12 cellular contexts compared by ENCODE assay signal in the genomic region with DNA sequence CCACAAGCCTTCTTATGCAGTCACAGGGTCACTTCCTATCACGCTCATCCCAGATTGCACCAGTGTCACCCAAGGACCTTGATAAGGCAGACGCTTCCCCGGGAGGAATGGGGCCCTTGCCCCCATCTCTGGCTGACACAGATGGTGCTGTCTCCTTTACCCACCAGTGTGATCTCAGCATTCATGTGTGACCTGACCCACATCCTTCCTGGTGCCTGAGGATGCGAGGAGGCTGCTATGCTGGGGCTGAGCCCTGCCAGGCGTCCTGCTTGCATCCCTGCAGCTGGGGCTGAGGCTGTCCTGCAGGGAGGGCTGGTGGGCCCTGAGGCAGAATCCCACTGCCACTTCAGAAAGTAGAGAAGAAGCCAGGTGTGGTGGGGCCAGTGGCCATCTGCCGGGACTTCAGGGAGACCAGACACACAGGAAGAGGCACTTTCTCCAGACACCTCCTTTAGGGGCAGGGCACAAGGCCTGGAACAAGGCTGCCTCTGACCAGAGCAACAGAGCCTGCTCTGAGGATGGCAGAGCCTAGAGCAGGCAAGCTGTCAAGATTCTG. TPM values are rescaled to one million over a fixed set of nuclear protein-coding genes. Genes with fewer than 3 reads are reported as not detected.
DNase-seq lines count a peak whose midpoint lies in the region; ATAC-seq, FAIRE-seq and TF ChIP-seq lines count a peak whose summit lies in the region.
"Had no signal": no experiment of that assay in that cellular context is flagged by ENCODE, and none has a peak within 500 bp of the region (broad histone marks: within the 10 kb centered on the region; RNA-seq: fewer than 3 reads in every experiment).

No MANE protein-coding gene starts in this region.

- H2AFZ ChIP-seq in HepG2 (ENCODE audit: low read length) (no peak overlapping the region), GM23248 (no peak overlapping the region)

- no peaks in the 10 kb centered on the region for H3F3A ChIP-seq in GM23248 (ENCODE audit: insufficient read depth)

- peaks cover 0 to 15% of the 10 kb centered on the region in 2 donors for H3K27me3 ChIP-seq in right lobe of liver
- H3K27me3 ChIP-seq in HepG2 (ENCODE audit: control insufficient read depth in 1 of 2, insufficient read depth in 2 of 2, low read length in 2 of 2) = peaks cover 11 to 58% of the 10 kb centered on the region in 2 experiments; a peak in 4 of 5 replicates
- H3K27me3 ChIP-seq in aorta (ENCODE audit: control insufficient read depth in 1 of 2, insufficient read depth in 2 of 2, low read length in 1 of 2) = no peaks in the 10 kb centered on the region
- H3K27me3 ChIP-seq in GM23248 (replicated peaks; ENCODE audit: insufficient read depth) = peaks cover 37% of the 10 kb centered on the region

- no peaks in the 10 kb centered on the region for H3K9me3 ChIP-seq in right lobe of liver
- H3K9me3 ChIP-seq in HepG2 (ENCODE audit: low read length) = no peaks in the 10 kb centered on the region
- no peaks in the 10 kb centered on the region for H3K9me3 ChIP-seq in kidney (ENCODE audit: control insufficient read depth in 1 of 2, low read length in 2 of 2)
- H3K9me3 ChIP-seq in aorta (ENCODE audit: control insufficient read depth, low read length) = no peaks in the 10 kb centered on the region
- no peaks in the 10 kb centered on the region for H3K9me3 ChIP-seq in GM23248 (ENCODE audit: low read depth)
- H3K9me3 ChIP-seq: HAP-1 had no signal

- no peak overlapping the region for H3K4me2 ChIP-seq in HepG2 (ENCODE audit: low read depth, low read length)
- H3K4me2 ChIP-seq in GM23248 (ENCODE audit: unreplicated experiment) = no peak overlapping the region

- H3K4me1 ChIP-seq in right lobe of liver (peaks cover 0 to 4% (median 0%) of the 10 kb centered on the region in 4 donors), HepG2 (ENCODE audit: insufficient read depth, low read length) (no peaks in the 10 kb centered on the region), kidney (ENCODE audit: control insufficient read depth in 1 of 2, insufficient read depth in 1 of 2, low read depth in 1 of 2, low read length in 2 of 2) (peaks cover 0 to 11% of the 10 kb centered on the region in 2 donors), aorta (ENCODE audit: control insufficient read depth in 1 of 2, insufficient read depth in 2 of 2, low read length in 2 of 2) (no peaks in the 10 kb centered on the region), GM23248 (ENCODE audit: insufficient read depth) (no peaks in the 10 kb centered on the region)
- H3K4me1 ChIP-seq: HAP-1 had no signal

- H3K36me3 ChIP-seq in right lobe of liver = no peaks in the 10 kb centered on the region
- H3K36me3 ChIP-seq in HepG2 (replicated peaks in 1 of 2; ENCODE audit: control insufficient read depth in 1 of 2, insufficient read depth in 2 of 2, low read length in 2 of 2) = no peaks in the 10 kb centered on the region
- H3K36me3 ChIP-seq in kidney (ENCODE audit: control insufficient read depth in 1 of 2, insufficient read depth in 2 of 2, low read length in 2 of 2) = no peaks in the 10 kb centered on the region
- H3K36me3 ChIP-seq in aorta (ENCODE audit: control insufficient read depth in 1 of 2, insufficient read depth in 2 of 2, low read length in 1 of 2) = no peaks in the 10 kb centered on the region
- no peaks in the 10 kb centered on the region for H3K36me3 ChIP-seq in GM23248 (ENCODE audit: low read depth)
- H3K36me3 ChIP-seq: HAP-1 had no signal

- no peak overlapping the region for H3K9ac ChIP-seq in HepG2 (ENCODE audit: insufficient read depth, low read depth, low read length)
- H3K9ac ChIP-seq in kidney (ENCODE audit: low read length in 2 of 2) = no peak overlapping the region
- no peak overlapping the region for H3K9ac ChIP-seq in GM23248

- H3K9me2 ChIP-seq in GM23248 (ENCODE audit: insufficient read depth) = no peaks in the 10 kb centered on the region

- TF ChIP-seq CTCF in right lobe of liver (IDR thresholded peaks at IDR 0.05) (no peak), HepG2 (CRISPR knock-in tag; IDR thresholded peaks at IDR 0.05) (no peak), kidney (IDR thresholded peaks at IDR 0.05; ENCODE audit: borderline replicate concordance, extremely low read depth, insufficient read depth) (no peak)

- DNase-seq in right lobe of liver (peak; percentile 10 to 28 (median 22)), HepG2 (ENCODE audit: low spot score) (no peak), kidney (peak; percentile 57), aorta (peak; percentile 37 to 58), GM19240 (ENCODE audit: insufficient read length, low spot score) (no peak), GM23248 (no peak), substantia nigra (lab: John Stamatoyannopoulos, UW) (no peak)
- DNase-seq in activated T-helper 1 cell treated with anti-CD3 and anti-CD28 coated beads, Interleukin-12 subunit alpha, Interleukin-12 subunit beta, Interleukin-2, Interleukin-4 antibody, amounts not matched to agents 30 ng/mL and 10 ng/mL and 1 ng/mL, durations not matched to agents 14 hours and 24 hours and 36 hours (ENCODE audit: low spot score) = peak; percentile 21
- DNase-seq: stimulated activated naive CD4-positive, alpha-beta T cell had no signal

- H3K4me3 Mint-ChIP-seq in activated T-helper 1 cell treated with anti-CD3 and anti-CD28 coated beads, Interleukin-12 subunit alpha, Interleukin-12 subunit beta, Interleukin-2, Interleukin-4 antibody, amounts not matched to agents 30 ng/mL and 10 ng/mL and 1 ng/mL, durations not matched to agents 14 hours and 24 hours and 36 hours = peak overlapping the region; percentile 15
- H3K4me3 Mint-ChIP-seq: dendritic cell treated with granulocyte-macrophage colony-stimulating factor and Interleukin-4, amounts not matched to agents 40 ng/mL and 50 ng/mL, for 4 days had no signal

- in situ Hi-C loops in HepG2 (cut with HindIII; ENCODE audit: extremely low pct_ligation_motif_present, low pct_unique_long_range_greater_than_20kb) = no loop called here
- in situ Hi-C loops in GM23248 (cut with MboI) = no loop called here

- H4K20me1 ChIP-seq in HepG2 (ENCODE audit: insufficient read depth, low read length) (no peaks in the 10 kb centered on the region), GM23248 (ENCODE audit: insufficient read depth) (no peaks in the 10 kb centered on the region)

- FAIRE-seq in HepG2 (lab: Jason Lieb, UNC) = no peak
- FAIRE-seq in kidney (lab: Jason Lieb, UNC) = no peak
- FAIRE-seq: K562 had no signal

- peaks cover 21% of the 10 kb centered on the region for H3K4me1 Mint-ChIP-seq in activated T-helper 1 cell treated with anti-CD3 and anti-CD28 coated beads, Interleukin-12 subunit alpha, Interleukin-12 subunit beta, Interleukin-2, Interleukin-4 antibody, amounts not matched to agents 30 ng/mL and 10 ng/mL and 1 ng/mL, durations not matched to agents 14 hours and 24 hours and 36 hours (ENCODE audit: low read depth)

- CTCF ChIA-PET in HepG2 (lab: Yijun Ruan, JAX; ENCODE audit: low intra/inter-chr PET ratio, low total read pairs) = no interaction called here

- H3K79me2 ChIP-seq in HepG2 (ENCODE audit: insufficient read depth, low read length) = no peaks in the 10 kb centered on the region
- H3K79me2 ChIP-seq in GM23248 (ENCODE audit: insufficient read depth) = no peaks in the 10 kb centered on the region

- POLR2A ChIA-PET in HepG2 (lab: Yijun Ruan, JAX) = no interaction called here

- H3K27ac ChIP-seq in right lobe of liver (no peak overlapping the region), HepG2 (ENCODE audit: extremely low read length, insufficient read depth, low read length) (no peak overlapping the region), kidney (ENCODE audit: low read depth in 2 of 2, low read length in 2 of 2) (no peak overlapping the region), aorta (ENCODE audit: low read depth in 1 of 2, low read length in 2 of 2) (no peak overlapping the region), GM23248 (no peak overlapping the region), substantia nigra (ENCODE audit: low read depth, low read length, poor library complexity, severe bottlenecking) (no peak overlapping the region)

- H3K27ac Mint-ChIP-seq in activated T-helper 1 cell treated with anti-CD3 and anti-CD28 coated beads, Interleukin-12 subunit alpha, Interleukin-12 subunit beta, Interleukin-2, Interleukin-4 antibody, amounts not matched to agents 30 ng/mL and 10 ng/mL and 1 ng/mL, durations not matched to agents 14 hours and 24 hours and 36 hours = no peak overlapping the region
- H3K27ac Mint-ChIP-seq: dendritic cell treated with granulocyte-macrophage colony-stimulating factor and Interleukin-4, amounts not matched to agents 40 ng/mL and 50 ng/mL, for 4 days had no signal

- ATAC-seq in right lobe of liver (peak in 2 of 4 donors; percentile 25 to 27), HepG2 (no peak), aorta (ENCODE audit: low FRiP score) (no peak)
- ATAC-seq: K562 had no signal

- intact Hi-C loops in right lobe of liver (cut with DNase I) (no loop called here), HepG2 (cut with micrococcal nuclease; ENCODE audit: unreplicated experiment) (no loop called here), kidney (cut with DNase I) (no loop called here), aorta (cut with DNase I) (no loop called here)
- intact Hi-C loops in activated T-helper 1 cell treated with anti-CD3 and anti-CD28 coated beads, Interleukin-12 subunit alpha, Interleukin-12 subunit beta, Interleukin-2, Interleukin-4 antibody, amounts not matched to agents 30 ng/mL and 10 ng/mL and 1 ng/mL, durations not matched to agents 14 hours and 24 hours and 36 hours (cut with micrococcal nuclease) = no loop called here

- peaks cover 36% of the 10 kb centered on the region for H3K27me3 Mint-ChIP-seq in activated T-helper 1 cell treated with anti-CD3 and anti-CD28 coated beads, Interleukin-12 subunit alpha, Interleukin-12 subunit beta, Interleukin-2, Interleukin-4 antibody, amounts not matched to agents 30 ng/mL and 10 ng/mL and 1 ng/mL, durations not matched to agents 14 hours and 24 hours and 36 hours (ENCODE audit: insufficient read depth)

- TF ChIP-seq EP300 in HepG2 (IDR thresholded peaks at IDR 0.05; ENCODE audit: low read depth in 2 of 2, low read length in 2 of 2) = no peak
- TF ChIP-seq EP300 in HepG2 (CRISPR knock-in tag; IDR thresholded peaks at IDR 0.05; ENCODE audit: borderline replicate concordance) = no peak

- no TSS peak for BruUV-seq in HepG2 (replicated peaks; lab: Mats Ljungman, UMichigan)

- H3K4me3 ChIP-seq in right lobe of liver (no peak overlapping the region), HepG2 (replicated peaks in 1 of 3; ENCODE audit: insufficient read depth in 1 of 3, low read depth in 2 of 3, low read length in 3 of 3) (no peak overlapping the region), kidney (ENCODE audit: low read length in 2 of 2) (no peak overlapping the region), aorta (ENCODE audit: low read length in 2 of 2) (no peak overlapping the region), GM23248 (no peak overlapping the region)
- H3K4me3 ChIP-seq: HAP-1, K562 had no signal

- WGBS in right lobe of liver (ENCODE audit: insufficient coverage, low coverage, low lambda C conversion rate, missing lambda C conversion rate) = 60% methylated on average over 1 of the region's 6 CpGs
- WGBS in HepG2 (ENCODE audit: low lambda C conversion rate) = 40% methylated on average over 4 of the region's 6 CpGs
- WGBS in aorta, 2 donors = 85 to 86% methylated on average over 6 of the region's 6 CpGs
- WGBS in GM23248 (ENCODE audit: low coverage in 1 of 2, low lambda C conversion rate in 2 of 2, missing lambda C conversion rate in 2 of 2), 2 experiments = 76 to 78% methylated on average over 6 of the region's 6 CpGs

- H3K9me3 Mint-ChIP-seq in activated T-helper 1 cell treated with anti-CD3 and anti-CD28 coated beads, Interleukin-12 subunit alpha, Interleukin-12 subunit beta, Interleukin-2, Interleukin-4 antibody, amounts not matched to agents 30 ng/mL and 10 ng/mL and 1 ng/mL, durations not matched to agents 14 hours and 24 hours and 36 hours = no peaks in the 10 kb centered on the region
- H3K9me3 Mint-ChIP-seq: dendritic cell treated with granulocyte-macrophage colony-stimulating factor and Interleukin-4, amounts not matched to agents 40 ng/mL and 50 ng/mL, for 4 days had no signal

- TF ChIP-seq POLR2A in right lobe of liver (IDR thresholded peaks at IDR 0.05) = no peak
- no peak for TF ChIP-seq POLR2A in HepG2 (IDR thresholded peaks at IDR 0.05; ENCODE audit: insufficient read depth in 1 of 2, low read depth in 2 of 2, low read length in 2 of 2)

- TF ChIP-seq RAD21 in HepG2 (CRISPR knock-in tag; IDR thresholded peaks at IDR 0.05) = no peak

- H3K36me3 Mint-ChIP-seq in activated T-helper 1 cell treated with anti-CD3 and anti-CD28 coated beads, Interleukin-12 subunit alpha, Interleukin-12 subunit beta, Interleukin-2, Interleukin-4 antibody, amounts not matched to agents 30 ng/mL and 10 ng/mL and 1 ng/mL, durations not matched to agents 14 hours and 24 hours and 36 hours (ENCODE audit: low read depth) = no peaks in the 10 kb centered on the region

RNA-seq across cellular contexts. Expression of a gene that starts 35.3 kb away (rescaled TPM):
- total RNA-seq in right lobe of liver (under 1 TPM; 0.05 to 0.30 (median 0.12) TPM), HepG2 (2016; rRNA removed; fragmentation: Illumina TruSeq; extraction: Trizol) (0.20 and 0.39 TPM in 2 replicates), kidney (3.6 TPM), aorta (1 to 10 TPM; 1.9 to 3.1 TPM)
- 0.61 TPM in 1 of 2 replicates, not detected in the other for total RNA-seq in HepG2 (2016; cell fraction: cytosol; rRNA removed; fragmentation: Illumina TruSeq; extraction: Trizol; ENCODE audit: low read depth)
- total RNA-seq in HepG2 (2016; cell fraction: insoluble cytoplasmic fraction; rRNA removed; fragmentation: Illumina TruSeq; extraction: Trizol) = 0.11 and 0.51 TPM in 2 replicates
- total RNA-seq in HepG2 (2016; cell fraction: membrane; rRNA removed; fragmentation: Illumina TruSeq; extraction: Trizol) = 0.28 and 0.45 TPM in 2 replicates
- 0.31 TPM in 1 of 2 replicates, not detected in the other for total RNA-seq in HepG2 (2016; cell fraction: nucleus; rRNA removed; fragmentation: Illumina TruSeq; extraction: Trizol)
- polyA plus RNA-seq in HepG2 (2011; rRNA removed) (0.14 and 0.41 TPM in 2 replicates), kidney (ENCODE audit: insufficient read depth, low read depth, low replicate concordance) (2.8 TPM), aorta (1 to 10 TPM in 1 of 2 donors, not detected in 1; 3.9 TPM), GM23248 (2016; fragmentation: Nextera tagmentation; extraction: Ambion mirVana) (0.28 TPM in 1 of 2 replicates, not detected in the other)
- 0.23 and 0.33 TPM in 2 replicates for polyA plus RNA-seq in HepG2 (2011; cell fraction: cytosol; rRNA removed)
- polyA plus RNA-seq in HepG2 (2011; cell fraction: nucleus; rRNA removed) = 0.34 and 0.90 TPM in 2 replicates
- 0.04 and 0.09 TPM in 2 replicates for polyA plus RNA-seq in HepG2 (2012)
- polyA plus RNA-seq in HepG2 (2016; cell fraction: cytosol; fragmentation: Illumina TruSeq; extraction: Trizol; ENCODE audit: low read depth) = 0.08 and 0.25 TPM in 2 replicates
- 0.42 and 0.59 TPM in 2 replicates for polyA plus RNA-seq in HepG2 (2016; cell fraction: insoluble cytoplasmic fraction; fragmentation: Illumina TruSeq; extraction: Trizol; ENCODE audit: low read depth)
- 0.24 and 0.30 TPM in 2 replicates for polyA plus RNA-seq in HepG2 (2016; cell fraction: membrane; fragmentation: Illumina TruSeq; extraction: Trizol; ENCODE audit: low read depth)
- polyA plus RNA-seq in HepG2 (2016; cell fraction: nucleus; fragmentation: Illumina TruSeq; extraction: Trizol; ENCODE audit: insufficient read depth, low read depth) = 0.36 and 0.65 TPM in 2 replicates
- 0.10 and 0.72 TPM in 2 replicates for polyA minus RNA-seq in HepG2 (2011; rRNA and poly(A)+ RNA removed; ENCODE audit: low replicate concordance)
- not detected in 2 replicates for polyA minus RNA-seq in HepG2 (2011; cell fraction: cytosol; rRNA and poly(A)+ RNA removed)
- polyA minus RNA-seq in HepG2 (2011; cell fraction: nucleus; rRNA and poly(A)+ RNA removed) = 0.75 TPM in 1 of 2 replicates, not detected in the other
- 0.78 and 2.0 TPM in 2 replicates for total RNA-seq in activated T-helper 1 cell treated with anti-CD3 and anti-CD28 coated beads, Interleukin-12 subunit alpha, Interleukin-12 subunit beta, Interleukin-2, Interleukin-4 antibody, amounts not matched to agents 30 ng/mL and 10 ng/mL and 1 ng/mL, durations not matched to agents 14 hours and 24 hours and 36 hours
- total RNA-seq in GM23248 (2014; rRNA removed; shearing (Covaris generic)) = 0.11 TPM in 1 of 2 replicates, not detected in the other

Comparison
In these comparisons a context has a peak if more than half of its experiments do, and no peak if none do; other contexts are left out.
1. DNase-seq: peak in right lobe of liver (3 of 3), activated T-helper 1 cell treated with anti-CD3 and anti-CD28 coated beads, Interleukin-12 subunit alpha, Interleukin-12 subunit beta, Interleukin-2, Interleukin-4 antibody, amounts not matched to agents 30 ng/mL and 10 ng/mL and 1 ng/mL, durations not matched to agents 14 hours and 24 hours and 36 hours (single experiment), kidney (single experiment) and aorta (2 of 2); none in HepG2 (single experiment), GM19240 (single experiment), GM23248 (single experiment) and substantia nigra (0 of 49).